Comparison of ENCODE assay signal across 1 cellular context in the genomic region with DNA sequence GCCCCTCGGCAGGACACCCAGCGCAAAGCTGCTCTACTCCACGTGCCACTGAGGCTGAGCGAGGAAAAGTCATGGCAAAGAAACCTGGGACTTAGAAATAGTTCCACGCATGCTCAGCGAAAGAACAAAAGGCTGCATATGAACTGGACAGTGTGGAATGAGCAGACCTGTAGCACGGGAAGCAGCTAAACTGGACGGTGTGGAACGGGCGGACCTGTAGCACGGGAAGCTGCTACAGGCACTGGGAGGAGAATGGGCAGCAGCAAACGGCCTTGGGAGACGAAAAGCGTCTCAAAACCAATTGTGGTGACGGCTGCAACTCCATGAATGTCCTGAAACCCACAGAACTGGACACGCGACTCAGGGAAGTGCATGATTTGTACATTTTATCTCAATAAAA.
TF ChIP-seq lines count a peak whose summit lies in the region.

No MANE protein-coding gene starts in this region.

TF ChIP-seq in WTC11, 78 proteins besides CTCF, POLR2A, EP300 and RAD21:
- TF ChIP-seq ZNF263 (CRISPR knock-in tag; IDR thresholded peaks at IDR 0.05; ENCODE audit: low read depth) (no peak), ATF3 (CRISPR knock-in tag; conservative IDR thresholded peaks at IDR 0.05) (no peak), ZNF232 (CRISPR knock-in tag; IDR thresholded peaks at IDR 0.05) (no peak), TEAD1 (CRISPR knock-in tag; IDR thresholded peaks at IDR 0.05) (no peak), PRDM15 (CRISPR knock-in tag; IDR thresholded peaks at IDR 0.05) (no peak), GABPB1 (CRISPR knock-in tag; IDR thresholded peaks at IDR 0.05) (no peak), ZNF317 (CRISPR knock-in tag; IDR thresholded peaks at IDR 0.05; ENCODE audit: borderline replicate concordance, low read depth) (no peak), OVOL2 (CRISPR knock-in tag; IDR thresholded peaks at IDR 0.05; ENCODE audit: borderline replicate concordance) (no peak), ZNF425 (CRISPR knock-in tag; conservative IDR thresholded peaks at IDR 0.05) (no peak), ZNF121 (CRISPR knock-in tag; IDR thresholded peaks at IDR 0.05) (no peak), ZBTB21 (CRISPR knock-in tag; IDR thresholded peaks at IDR 0.05; ENCODE audit: borderline replicate concordance) (no peak), NFE2L1 (CRISPR knock-in tag; IDR thresholded peaks at IDR 0.05) (no peak), ATF6 (CRISPR knock-in tag; IDR thresholded peaks at IDR 0.05) (no peak), RELA (CRISPR knock-in tag; IDR thresholded peaks at IDR 0.05; ENCODE audit: borderline replicate concordance) (no peak), NR2C2 (CRISPR knock-in tag; IDR thresholded peaks at IDR 0.05) (no peak), FOXP1 (CRISPR knock-in tag; IDR thresholded peaks at IDR 0.05; ENCODE audit: borderline replicate concordance) (no peak)
- TF ChIP-seq, protein P1, sequence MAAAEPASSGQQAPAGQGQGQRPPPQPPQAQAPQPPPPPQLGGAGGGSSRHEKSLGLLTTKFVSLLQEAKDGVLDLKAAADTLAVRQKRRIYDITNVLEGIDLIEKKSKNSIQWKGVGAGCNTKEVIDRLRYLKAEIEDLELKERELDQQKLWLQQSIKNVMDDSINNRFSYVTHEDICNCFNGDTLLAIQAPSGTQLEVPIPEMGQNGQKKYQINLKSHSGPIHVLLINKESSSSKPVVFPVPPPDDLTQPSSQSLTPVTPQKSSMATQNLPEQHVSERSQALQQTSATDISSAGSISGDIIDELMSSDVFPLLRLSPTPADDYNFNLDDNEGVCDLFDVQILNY (CRISPR knock-in tag; IDR thresholded peaks at IDR 0.05): no peak
- TF ChIP-seq, protein P2, sequence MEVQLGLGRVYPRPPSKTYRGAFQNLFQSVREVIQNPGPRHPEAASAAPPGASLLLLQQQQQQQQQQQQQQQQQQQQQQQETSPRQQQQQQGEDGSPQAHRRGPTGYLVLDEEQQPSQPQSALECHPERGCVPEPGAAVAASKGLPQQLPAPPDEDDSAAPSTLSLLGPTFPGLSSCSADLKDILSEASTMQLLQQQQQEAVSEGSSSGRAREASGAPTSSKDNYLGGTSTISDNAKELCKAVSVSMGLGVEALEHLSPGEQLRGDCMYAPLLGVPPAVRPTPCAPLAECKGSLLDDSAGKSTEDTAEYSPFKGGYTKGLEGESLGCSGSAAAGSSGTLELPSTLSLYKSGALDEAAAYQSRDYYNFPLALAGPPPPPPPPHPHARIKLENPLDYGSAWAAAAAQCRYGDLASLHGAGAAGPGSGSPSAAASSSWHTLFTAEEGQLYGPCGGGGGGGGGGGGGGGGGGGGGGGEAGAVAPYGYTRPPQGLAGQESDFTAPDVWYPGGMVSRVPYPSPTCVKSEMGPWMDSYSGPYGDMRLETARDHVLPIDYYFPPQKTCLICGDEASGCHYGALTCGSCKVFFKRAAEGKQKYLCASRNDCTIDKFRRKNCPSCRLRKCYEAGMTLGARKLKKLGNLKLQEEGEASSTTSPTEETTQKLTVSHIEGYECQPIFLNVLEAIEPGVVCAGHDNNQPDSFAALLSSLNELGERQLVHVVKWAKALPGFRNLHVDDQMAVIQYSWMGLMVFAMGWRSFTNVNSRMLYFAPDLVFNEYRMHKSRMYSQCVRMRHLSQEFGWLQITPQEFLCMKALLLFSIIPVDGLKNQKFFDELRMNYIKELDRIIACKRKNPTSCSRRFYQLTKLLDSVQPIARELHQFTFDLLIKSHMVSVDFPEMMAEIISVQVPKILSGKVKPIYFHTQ (CRISPR knock-in tag; IDR thresholded peaks at IDR 0.05): no peak
